21 cellular contexts compared by ENCODE assay signal in genomic region chr9:97577051-97577450, GRCh38. TPM values are rescaled to one million over a fixed set of nuclear protein-coding genes. Genes with fewer than 3 reads are reported as not detected.
DNase-seq lines count a peak whose midpoint lies in the region; ATAC-seq and TF ChIP-seq lines count a peak whose summit lies in the region.
"Had no signal": no experiment of that assay in that cellular context is flagged by ENCODE, and none has a peak within 500 bp of the region (broad histone marks: within the 10 kb centered on the region; RNA-seq: fewer than 3 reads in every experiment).

No MANE protein-coding gene starts in this region.

- in situ Hi-C loops in brain microvascular endothelial cell (cut with HindIII; ENCODE audit: low pct_ligation_motif_present, low sequenced_read_pairs): no loop called here

- H3K27me3 Mint-ChIP-seq in activated CD8-positive, alpha-beta memory T cell treated with anti-CD3 and anti-CD28 coated beads, Interleukin-2, amount 10 ng/mL, durations not matched to agents 7 days and 5 days: peaks cover 12% of the 10 kb centered on the region
- H3K27me3 Mint-ChIP-seq in stimulated activated naive B cell treated with anti-CD40 and anti-IgM and Interleukin-4, amounts not matched to agents 10 μg/mL and 1 μg/mL and 100 μg/mL, for 72 hours: no peaks in the 10 kb centered on the region

- peaks cover 15% of the 10 kb centered on the region for H3K4me1 Mint-ChIP-seq in activated CD8-positive, alpha-beta memory T cell treated with anti-CD3 and anti-CD28 coated beads, Interleukin-2, amount 10 ng/mL, durations not matched to agents 7 days and 5 days
- peaks cover 6 to 7% of the 10 kb centered on the region in 2 donors for H3K4me1 Mint-ChIP-seq in stimulated activated naive B cell treated with anti-CD40 and anti-IgM and Interleukin-4, amounts not matched to agents 10 μg/mL and 1 μg/mL and 100 μg/mL, for 72 hours
- H3K4me1 Mint-ChIP-seq: GM23338 had no signal

- peaks cover 0 to 15% of the 10 kb centered on the region in 2 donors for H3K4me1 ChIP-seq in right atrium auricular region
- H3K4me1 ChIP-seq: SJSA1 had no signal

- H3K4me3 ChIP-seq in right atrium auricular region (no peak overlapping the region), brain microvascular endothelial cell (ENCODE audit: low read depth, low read length) (no peak overlapping the region)
- H3K4me3 ChIP-seq: GM23338, SJSA1 had no signal

- ATAC-seq in activated CD8-positive, alpha-beta memory T cell treated with anti-CD3 and anti-CD28 coated beads, Interleukin-2, amount 10 ng/mL, durations not matched to agents 7 days and 5 days: no peak
- ATAC-seq in stimulated activated naive B cell treated with anti-CD40 and anti-IgM and Interleukin-4, amounts not matched to agents 10 μg/mL and 1 μg/mL and 100 μg/mL, for 72 hours (replicated peaks): no peak
- no peak for ATAC-seq in GM21423 (IDR thresholded peaks at IDR 0.05; ENCODE audit: unreplicated experiment)
- ATAC-seq: CD8-positive, alpha-beta T cell; GM23338 had no signal

- H3K27ac Mint-ChIP-seq in activated CD8-positive, alpha-beta memory T cell treated with anti-CD3 and anti-CD28 coated beads, Interleukin-2, amount 10 ng/mL, durations not matched to agents 7 days and 5 days: no peak overlapping the region
- no peak overlapping the region for H3K27ac Mint-ChIP-seq in stimulated activated naive B cell treated with anti-CD40 and anti-IgM and Interleukin-4, amounts not matched to agents 10 μg/mL and 1 μg/mL and 100 μg/mL, for 72 hours
- H3K27ac Mint-ChIP-seq: CD8-positive, alpha-beta T cell; GM23338 had no signal

- no peaks in the 10 kb centered on the region for H3K9me3 Mint-ChIP-seq in activated CD8-positive, alpha-beta memory T cell treated with anti-CD3 and anti-CD28 coated beads, Interleukin-2, amount 10 ng/mL, durations not matched to agents 7 days and 5 days (ENCODE audit: low read depth)
- peaks cover 0 to 2% of the 10 kb centered on the region in 2 donors for H3K9me3 Mint-ChIP-seq in stimulated activated naive B cell treated with anti-CD40 and anti-IgM and Interleukin-4, amounts not matched to agents 10 μg/mL and 1 μg/mL and 100 μg/mL, for 72 hours
- H3K9me3 Mint-ChIP-seq: CD8-positive, alpha-beta T cell had no signal

- H3K36me3 ChIP-seq in right atrium auricular region: peaks cover 27% of the 10 kb centered on the region
- H3K36me3 ChIP-seq in brain microvascular endothelial cell (replicated peaks): no peaks in the 10 kb centered on the region
- H3K36me3 ChIP-seq: SJSA1 had no signal

- H3K4me3 Mint-ChIP-seq in activated CD8-positive, alpha-beta memory T cell treated with anti-CD3 and anti-CD28 coated beads, Interleukin-2, amount 10 ng/mL, durations not matched to agents 7 days and 5 days: no peak overlapping the region
- H3K4me3 Mint-ChIP-seq in stimulated activated naive B cell treated with anti-CD40 and anti-IgM and Interleukin-4, amounts not matched to agents 10 μg/mL and 1 μg/mL and 100 μg/mL, for 72 hours: no peak overlapping the region
- H3K4me3 Mint-ChIP-seq: CD8-positive, alpha-beta T cell; GM23338 had no signal

- TF ChIP-seq CTCF in right atrium auricular region (IDR thresholded peaks at IDR 0.05): no peak
- TF ChIP-seq CTCF in brain microvascular endothelial cell (IDR thresholded peaks at IDR 0.05; ENCODE audit: low read depth, low read length, missing control alignments): no peak

- CTCF ChIA-PET in activated CD8-positive, alpha-beta memory T cell treated with anti-CD3 and anti-CD28 coated beads, Interleukin-2, amount 10 ng/mL, durations not matched to agents 7 days and 5 days (lab: Charles Lee): no interaction called here

- no peaks in the 10 kb centered on the region for H3K27me3 ChIP-seq in right atrium auricular region
- no peaks in the 10 kb centered on the region for H3K27me3 ChIP-seq in brain microvascular endothelial cell (replicated peaks)
- H3K27me3 ChIP-seq: SJSA1 had no signal

- H3K27ac ChIP-seq in right atrium auricular region: no peak overlapping the region
- H3K27ac ChIP-seq in brain microvascular endothelial cell: no peak overlapping the region
- H3K27ac ChIP-seq: 22Rv1, SJSA1 had no signal

- DNase-seq in activated CD8-positive, alpha-beta memory T cell treated with anti-CD3 and anti-CD28 coated beads for 24 hours: peak; percentile 11
- no peak for DNase-seq in activated CD8-positive, alpha-beta memory T cell treated with anti-CD3 and anti-CD28 coated beads, Interleukin-2, amount 10 ng/mL, durations not matched to agents 7 days and 5 days
- DNase-seq in right atrium auricular region (ENCODE audit: low spot score) (peak; percentile 57), pons (ENCODE audit: low spot score) (peak; percentile 49), cerebellar cortex (ENCODE audit: low spot score) (no peak), brain microvascular endothelial cell (no peak)
- DNase-seq in stimulated activated naive B cell treated with anti-CD40 and anti-IgM and Interleukin-4, amounts not matched to agents 10 μg/mL and 1 μg/mL and 100 μg/mL, for 72 hours: no peak
- DNase-seq: CD8-positive, alpha-beta T cell; DND-41; KBM-7; NCI-H1436; NCI-H2029; NCI-H2171; NCI-H446 treated with DMSO at 0.1 percent for 48 hours; NCI-H748 treated with DMSO at 0.1 percent for 48 hours; OCI-M1; RPMI8226 had no signal

- H3K36me3 Mint-ChIP-seq in activated CD8-positive, alpha-beta memory T cell treated with anti-CD3 and anti-CD28 coated beads, Interleukin-2, amount 10 ng/mL, durations not matched to agents 7 days and 5 days: no peaks in the 10 kb centered on the region
- peaks cover 0 to 3% of the 10 kb centered on the region in 2 donors for H3K36me3 Mint-ChIP-seq in stimulated activated naive B cell treated with anti-CD40 and anti-IgM and Interleukin-4, amounts not matched to agents 10 μg/mL and 1 μg/mL and 100 μg/mL, for 72 hours

- no peaks in the 10 kb centered on the region for H3K9me3 ChIP-seq in right atrium auricular region
- H3K9me3 ChIP-seq: SJSA1 had no signal

RNA-seq across cellular contexts. Expression of gene TSTD2, which starts 56.1 kb away (rescaled TPM):
- total RNA-seq in activated CD8-positive, alpha-beta memory T cell treated with anti-CD3 and anti-CD28 coated beads, Interleukin-2, amount 10 ng/mL, durations not matched to agents 7 days and 5 days: 10 to 100 TPM; 12.6 to 15.0 TPM
- 10 to 100 TPM; 13.9 to 14.0 TPM for total RNA-seq in right atrium auricular region

RNA-seq across cellular contexts. Expression of gene NCBP1, which starts 56.6 kb away (rescaled TPM):
- total RNA-seq in activated CD8-positive, alpha-beta memory T cell treated with anti-CD3 and anti-CD28 coated beads, Interleukin-2, amount 10 ng/mL, durations not matched to agents 7 days and 5 days: 10 to 100 TPM; 41.8 to 42.8 TPM
- total RNA-seq in right atrium auricular region: 10 to 100 TPM; 14.1 to 18.5 TPM

Comparison
In these comparisons a context has a peak if more than half of its experiments do, and no peak if none do; other contexts are left out.
1. DNase-seq: peak in activated CD8-positive, alpha-beta memory T cell treated with anti-CD3 and anti-CD28 coated beads for 24 hours (single experiment), right atrium auricular region (single experiment) and pons (single experiment); none in activated CD8-positive, alpha-beta memory T cell treated with anti-CD3 and anti-CD28 coated beads, Interleukin-2, amount 10 ng/mL, durations not matched to agents 7 days and 5 days (single experiment), cerebellar cortex (single experiment), stimulated activated naive B cell treated with anti-CD40 and anti-IgM and Interleukin-4, amounts not matched to agents 10 μg/mL and 1 μg/mL and 100 μg/mL, for 72 hours (single experiment) and brain microvascular endothelial cell (single experiment).